ENCODE assay signal across 10 cellular contexts in the genomic region with DNA sequence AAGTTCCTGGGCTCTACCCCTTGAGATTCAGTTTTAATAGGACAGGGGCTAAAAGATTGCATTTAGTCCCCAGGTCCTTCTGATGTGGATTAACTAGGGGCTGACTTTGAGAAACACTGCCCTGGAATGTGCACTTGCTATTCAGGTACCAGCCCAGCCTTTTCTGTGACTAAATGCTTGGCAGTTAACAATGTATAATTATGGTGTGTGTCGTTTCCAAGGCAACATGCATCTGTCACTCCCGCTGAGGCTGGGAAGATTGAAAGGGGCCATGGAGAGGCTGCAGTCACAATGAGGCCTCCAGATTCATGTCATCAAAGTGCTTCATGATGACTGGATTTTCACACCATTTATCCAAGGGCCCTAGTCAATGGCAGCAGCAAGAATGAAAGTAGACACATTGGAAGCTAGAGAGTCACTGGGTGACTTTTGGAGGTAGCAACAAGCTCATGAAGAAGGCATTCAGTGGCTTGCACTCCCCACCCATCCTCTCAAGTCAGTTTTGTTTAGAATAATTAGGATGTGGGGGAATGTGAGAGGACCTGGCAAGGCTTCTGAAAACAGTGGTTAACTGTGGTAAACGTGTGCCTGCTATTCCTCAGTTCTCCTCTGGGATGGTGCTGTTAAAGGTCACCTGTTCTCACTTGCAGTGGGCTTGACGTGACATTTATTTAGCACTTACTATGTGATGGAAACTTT. TPM values are rescaled to one million over a fixed set of nuclear protein-coding genes. Genes with fewer than 3 reads are reported as not detected.
A peak's percentile ranks its signal among the peaks of the same experiment; 100 is the strongest.
DNase-seq lines count a peak whose midpoint lies in the region; ATAC-seq and TF ChIP-seq lines count a peak whose summit lies in the region.
"Had no signal": no experiment of that assay in that cellular context is flagged by ENCODE, and none has a peak within 500 bp of the region (broad histone marks: within the 10 kb centered on the region; RNA-seq: fewer than 3 reads in every experiment).

No MANE protein-coding gene starts in this region.

- H3K27ac Mint-ChIP-seq in CD4-positive, alpha-beta T cell, result no peak overlapping the region
- H3K27ac Mint-ChIP-seq: stimulated activated naive CD8-positive, alpha-beta T cell treated with anti-CD3 and anti-CD28 coated beads, Interleukin-15, Interleukin-2, amounts not matched to agents 100 ng/mL and 50 ng/mL, for 24 hours had no signal

- peak in 2 of 4 experiments; percentile 6 to 29 for TF ChIP-seq CTCF in sigmoid colon (IDR thresholded peaks at IDR 0.05)
- TF ChIP-seq CTCF in CD4-positive, alpha-beta T cell (IDR thresholded peaks at IDR 0.05), result no peak

- no peaks in the 10 kb centered on the region for H3K36me3 Mint-ChIP-seq in CD4-positive, alpha-beta T cell (ENCODE audit: low read depth)

- no peak for ATAC-seq in GM19463 (IDR thresholded peaks at IDR 0.05; ENCODE audit: unreplicated experiment)
- no peak for ATAC-seq in GM21381 (IDR thresholded peaks at IDR 0.05; ENCODE audit: unreplicated experiment)
- ATAC-seq in CD4-positive, alpha-beta T cell (ENCODE audit: poor library complexity), result no peak

- intact Hi-C loops in sigmoid colon (cut with DNase I), result no loop called here
- intact Hi-C loops in CD4-positive, alpha-beta T cell (cut with DNase I, micrococcal nuclease), result no loop called here

- no peaks in the 10 kb centered on the region for H3K9me3 Mint-ChIP-seq in CD4-positive, alpha-beta T cell
- H3K9me3 Mint-ChIP-seq: stimulated activated naive CD8-positive, alpha-beta T cell treated with anti-CD3 and anti-CD28 coated beads, Interleukin-15, Interleukin-2, amounts not matched to agents 100 ng/mL and 50 ng/mL, for 24 hours had no signal

- H3K27me3 ChIP-seq in ACC112 (ENCODE audit: insufficient read depth, low read length) (no peaks in the 10 kb centered on the region), sigmoid colon (no peaks in the 10 kb centered on the region)
- H3K27me3 ChIP-seq in CD4-positive, alpha-beta T cell (ENCODE audit: control insufficient read depth, insufficient read depth, low read length), result no peaks in the 10 kb centered on the region

- H3K36me3 ChIP-seq in ACC112 (ENCODE audit: insufficient read depth, low read length) (peaks cover 9% of the 10 kb centered on the region), sigmoid colon (no peaks in the 10 kb centered on the region)

- H3K4me1 ChIP-seq in ACC112 (ENCODE audit: control insufficient read depth, insufficient read depth, low read length, unreplicated experiment) (peaks cover 58% of the 10 kb centered on the region), sigmoid colon (peaks cover 0 to 64% (median 48%) of the 10 kb centered on the region in 4 donors)

- H3K9me3 ChIP-seq in sigmoid colon, result no peaks in the 10 kb centered on the region
- H3K9me3 ChIP-seq in CD4-positive, alpha-beta T cell (ENCODE audit: control insufficient read depth, low read length), result no peaks in the 10 kb centered on the region

- H3K4me3 ChIP-seq in ACC112 (ENCODE audit: low read depth, low read length) (no peak overlapping the region), sigmoid colon (no peak overlapping the region)

- TF ChIP-seq EP300 in sigmoid colon (IDR thresholded peaks at IDR 0.05), result no peak

- H3K79me2 ChIP-seq in ACC112 (ENCODE audit: control insufficient read depth, insufficient read depth, low read length, unreplicated experiment), result peaks cover 89% of the 10 kb centered on the region

- TF ChIP-seq POLR2A in sigmoid colon (IDR thresholded peaks at IDR 0.05), result no peak

- WGBS in sigmoid colon, 2 donors, result 39 to 69% methylated on average over 4 of the region's 4 CpGs

- peak; percentile 56 for DNase-seq in HK-2 (ENCODE audit: unreplicated experiment)
- DNase-seq in SW 1271 (lab: John Stamatoyannopoulos, UW), result peak; percentile 11 to 46
- peak; percentile 93 for DNase-seq in islet precursor cell
- no peak for DNase-seq in sigmoid colon
- DNase-seq in CD4-positive, alpha-beta T cell, result no peak
- DNase-seq: SHP77 treated with DMSO at 0.1 percent for 48 hours had no signal

- H3K4me1 Mint-ChIP-seq in CD4-positive, alpha-beta T cell (ENCODE audit: low read depth), result no peaks in the 10 kb centered on the region

- H2AFZ ChIP-seq in ACC112 (ENCODE audit: low read length, unreplicated experiment), result no peak overlapping the region

- H3K27ac ChIP-seq in ACC112 (ENCODE audit: low read depth, low read length) (peak overlapping the region; percentile 92), sigmoid colon (peak overlapping the region in 2 of 4 donors; percentile 73 to 81)
- no peak overlapping the region for H3K27ac ChIP-seq in CD4-positive, alpha-beta T cell (ENCODE audit: low read depth, low read length)

- H3K27me3 Mint-ChIP-seq in CD4-positive, alpha-beta T cell, result no peaks in the 10 kb centered on the region

- H3K4me3 Mint-ChIP-seq in CD4-positive, alpha-beta T cell, result no peak overlapping the region
- H3K4me3 Mint-ChIP-seq: stimulated activated naive CD8-positive, alpha-beta T cell treated with anti-CD3 and anti-CD28 coated beads, Interleukin-15, Interleukin-2, amounts not matched to agents 100 ng/mL and 50 ng/mL, for 24 hours had no signal

- CTCF ChIA-PET in CD4-positive, alpha-beta T cell (lab: Charles Lee), result interaction anchor here (0.6 kb wide), 1 partner anchor 48 kb away, joined by 3 read pairs; no protein-coding TSS in a partner anchor

- POLR2A ChIA-PET in CD4-positive, alpha-beta T cell (lab: Charles Lee), result no interaction called here

RNA-seq across cellular contexts. Expression of a gene that starts 28.3 kb away (rescaled TPM):
- total RNA-seq in sigmoid colon, result 10 to 100 TPM; 23.4 to 89.5 (median 53.4) TPM
- polyA plus RNA-seq in sigmoid colon, result 10 to 100 TPM in 2 of 3 donors, 1 to 10 TPM in 1; 6.7 to 17.6 (median 13.2) TPM
- under 1 TPM; 0.20 to 0.60 TPM for total RNA-seq in CD4-positive, alpha-beta T cell

Comparison
In these comparisons a context has a peak if more than half of its experiments do, and no peak if none do; other contexts are left out.
1. DNase-seq: peak in HK-2 (single experiment), SW 1271 (2 of 2) and islet precursor cell (single experiment); none in sigmoid colon (single experiment) and CD4-positive, alpha-beta T cell (0 of 10).
2. RNA of a gene that starts 28.3 kb away (total RNA-seq): 23.4 to 89.5 TPM in sigmoid colon; 0.20 to 0.60 TPM in CD4-positive, alpha-beta T cell; every median in the first group is over 10 times any median in the second.